In the genomic region with DNA sequence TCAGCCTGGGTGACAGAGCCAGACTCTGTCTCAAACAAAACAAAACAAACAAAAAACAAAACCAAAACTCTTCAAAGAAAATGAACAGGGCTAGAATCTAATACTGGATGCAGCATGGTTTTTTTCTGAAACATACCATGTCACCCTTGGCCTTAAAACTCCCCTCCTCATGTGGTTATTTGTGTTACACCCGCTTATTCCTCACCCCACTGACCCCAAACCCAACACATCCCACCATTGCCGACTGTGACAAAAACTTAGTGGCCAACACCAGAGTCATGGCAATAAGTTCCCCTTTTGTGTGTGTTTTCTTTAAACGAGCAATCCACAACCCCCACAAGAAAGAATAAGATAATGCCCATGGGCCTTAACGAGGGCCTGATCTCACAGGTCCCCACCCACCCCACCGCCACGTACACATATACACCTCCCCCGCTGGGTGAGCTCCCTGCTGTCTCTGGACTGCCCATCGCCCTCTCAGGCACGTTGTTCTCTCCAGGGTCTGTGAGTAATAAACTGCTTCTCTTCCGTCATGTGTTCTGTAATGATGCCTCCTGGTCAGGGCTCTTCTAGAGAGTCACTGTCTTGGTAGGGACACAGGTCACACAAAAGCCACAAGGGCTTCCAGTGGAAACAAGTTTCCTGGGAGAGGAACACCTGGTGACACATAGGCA, we compare ENCODE assay signal across 2 cellular contexts.
TF ChIP-seq lines count a peak whose summit lies in the region.

No MANE protein-coding gene starts in this region.

TF ChIP-seq in HEK293, 187 proteins besides CTCF, POLR2A, EP300 and RAD21:
- TF ChIP-seq, protein P1, sequence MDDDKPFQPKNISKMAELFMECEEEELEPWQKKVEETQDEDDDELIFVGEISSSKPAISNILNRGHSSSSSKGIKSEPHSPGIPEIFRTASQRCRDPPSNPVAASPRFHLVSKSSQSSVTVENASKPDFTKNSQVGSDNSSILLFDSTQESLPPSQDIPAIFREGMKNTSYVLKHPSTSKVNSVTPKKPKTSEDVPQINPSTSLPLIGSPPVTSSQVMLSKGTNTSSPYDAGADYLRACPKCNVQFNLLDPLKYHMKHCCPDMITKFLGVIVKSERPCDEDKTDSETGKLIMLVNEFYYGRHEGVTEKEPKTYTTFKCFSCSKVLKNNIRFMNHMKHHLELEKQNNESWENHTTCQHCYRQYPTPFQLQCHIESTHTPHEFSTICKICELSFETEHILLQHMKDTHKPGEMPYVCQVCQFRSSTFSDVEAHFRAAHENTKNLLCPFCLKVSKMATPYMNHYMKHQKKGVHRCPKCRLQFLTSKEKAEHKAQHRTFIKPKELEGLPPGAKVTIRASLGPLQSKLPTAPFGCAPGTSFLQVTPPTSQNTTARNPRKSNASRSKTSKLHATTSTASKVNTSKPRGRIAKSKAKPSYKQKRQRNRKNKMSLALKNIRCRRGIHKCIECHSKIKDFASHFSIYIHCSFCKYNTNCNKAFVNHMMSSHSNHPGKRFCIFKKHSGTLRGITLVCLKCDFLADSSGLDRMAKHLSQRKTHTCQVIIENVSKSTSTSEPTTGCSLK (tag by site-specific recombination; IDR thresholded peaks at IDR 0.05): no peak
- no peak for TF ChIP-seq ZBTB1 (tag by site-specific recombination; IDR thresholded peaks at IDR 0.05)
- TF ChIP-seq SCRT2 (tag by site-specific recombination; IDR thresholded peaks at IDR 0.05): no peak
- peak; percentile 98 for TF ChIP-seq ZNF266 (tag by site-specific recombination; IDR thresholded peaks at IDR 0.05; ENCODE audit: low read depth)
- TF ChIP-seq, protein P2, sequence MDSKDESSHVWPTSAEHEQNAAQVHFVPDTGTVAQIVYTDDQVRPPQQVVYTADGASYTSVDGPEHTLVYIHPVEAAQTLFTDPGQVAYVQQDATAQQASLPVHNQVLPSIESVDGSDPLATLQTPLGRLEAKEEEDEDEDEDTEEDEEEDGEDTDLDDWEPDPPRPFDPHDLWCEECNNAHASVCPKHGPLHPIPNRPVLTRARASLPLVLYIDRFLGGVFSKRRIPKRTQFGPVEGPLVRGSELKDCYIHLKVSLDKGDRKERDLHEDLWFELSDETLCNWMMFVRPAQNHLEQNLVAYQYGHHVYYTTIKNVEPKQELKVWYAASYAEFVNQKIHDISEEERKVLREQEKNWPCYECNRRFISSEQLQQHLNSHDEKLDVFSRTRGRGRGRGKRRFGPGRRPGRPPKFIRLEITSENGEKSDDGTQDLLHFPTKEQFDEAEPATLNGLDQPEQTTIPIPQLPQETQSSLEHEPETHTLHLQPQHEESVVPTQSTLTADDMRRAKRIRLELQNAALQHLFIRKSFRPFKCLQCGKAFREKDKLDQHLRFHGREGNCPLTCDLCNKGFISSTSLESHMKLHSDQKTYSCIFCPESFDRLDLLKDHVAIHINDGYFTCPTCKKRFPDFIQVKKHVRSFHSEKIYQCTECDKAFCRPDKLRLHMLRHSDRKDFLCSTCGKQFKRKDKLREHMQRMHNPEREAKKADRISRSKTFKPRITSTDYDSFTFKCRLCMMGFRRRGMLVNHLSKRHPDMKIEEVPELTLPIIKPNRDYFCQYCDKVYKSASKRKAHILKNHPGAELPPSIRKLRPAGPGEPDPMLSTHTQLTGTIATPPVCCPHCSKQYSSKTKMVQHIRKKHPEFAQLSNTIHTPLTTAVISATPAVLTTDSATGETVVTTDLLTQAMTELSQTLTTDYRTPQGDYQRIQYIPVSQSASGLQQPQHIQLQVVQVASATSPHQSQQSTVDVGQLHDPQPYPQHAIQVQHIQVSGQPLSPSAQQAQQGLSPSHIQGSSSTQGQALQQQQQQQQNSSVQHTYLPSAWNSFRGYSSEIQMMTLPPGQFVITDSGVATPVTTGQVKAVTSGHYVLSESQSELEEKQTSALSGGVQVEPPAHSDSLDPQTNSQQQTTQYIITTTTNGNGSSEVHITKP (tag by site-specific recombination; IDR thresholded peaks at IDR 0.05): no peak
- TF ChIP-seq ZNF837 (tag by site-specific recombination; IDR thresholded peaks at IDR 0.05): no peak
- TF ChIP-seq SETDB1 (IDR thresholded peaks at IDR 0.05; ENCODE audit: insufficient read length, low read length): peak; percentile 59
- no peak for TF ChIP-seq ZNF366 (tag by site-specific recombination; conservative IDR thresholded peaks at IDR 0.05)
- no peak for TF ChIP-seq ZNF692 (tag by site-specific recombination; IDR thresholded peaks at IDR 0.05)
- TF ChIP-seq TCF7L2 (IDR thresholded peaks at IDR 0.05; ENCODE audit: borderline replicate concordance, low read depth, low read length): no peak
- TF ChIP-seq, protein P3, sequence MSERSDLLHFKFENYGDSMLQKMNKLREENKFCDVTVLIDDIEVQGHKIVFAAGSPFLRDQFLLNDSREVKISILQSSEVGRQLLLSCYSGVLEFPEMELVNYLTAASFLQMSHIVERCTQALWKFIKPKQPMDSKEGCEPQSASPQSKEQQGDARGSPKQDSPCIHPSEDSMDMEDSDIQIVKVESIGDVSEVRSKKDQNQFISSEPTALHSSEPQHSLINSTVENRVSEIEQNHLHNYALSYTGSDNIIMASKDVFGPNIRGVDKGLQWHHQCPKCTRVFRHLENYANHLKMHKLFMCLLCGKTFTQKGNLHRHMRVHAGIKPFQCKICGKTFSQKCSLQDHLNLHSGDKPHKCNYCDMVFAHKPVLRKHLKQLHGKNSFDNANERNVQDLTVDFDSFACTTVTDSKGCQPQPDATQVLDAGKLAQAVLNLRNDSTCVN (tag by site-specific recombination; optimal IDR thresholded peaks at IDR 0.05): no peak

TF ChIP-seq in K562, 482 proteins besides CTCF, POLR2A, EP300 and RAD21:
- TF ChIP-seq CREB3L1 (IDR thresholded peaks at IDR 0.05; ENCODE audit: borderline replicate concordance, low read depth) (0 out of 2 replicates have a peak, but pooled peaks have one; percentile 28), CBFA2T2 (conservative IDR thresholded peaks at IDR 0.05) (no peak), ZNF165 (CRISPR knock-in tag; IDR thresholded peaks at IDR 0.05; ENCODE audit: borderline replicate concordance) (0 out of 2 replicates have a peak, but pooled peaks have one; percentile 71), MECOM (CRISPR knock-in tag; IDR thresholded peaks at IDR 0.05) (no peak)
TF ChIP-seq in K562: peak in this region for 2.
